Comparison of ENCODE assay signal across 11 cellular contexts in genomic region chr4:40998680-40999358, GRCh38.
DNase-seq lines count a peak whose midpoint lies in the region; ATAC-seq and TF ChIP-seq lines count a peak whose summit lies in the region.
"Had no signal": no experiment of that assay in that cellular context is flagged by ENCODE, and none has a peak within 500 bp of the region (broad histone marks: within the 10 kb centered on the region; RNA-seq: fewer than 3 reads in every experiment).

No MANE protein-coding gene starts in this region.

- no peak overlapping the region for H3K4me3 Mint-ChIP-seq in CD8-positive, alpha-beta T cell
- H3K4me3 Mint-ChIP-seq: activated naive CD4-positive, alpha-beta T cell treated with anti-CD3 and anti-CD28 coated beads for 36 hours had no signal

- no peak for TF ChIP-seq POLR2A in esophagus squamous epithelium (IDR thresholded peaks at IDR 0.05)

- H3K27me3 ChIP-seq in GM23248 (replicated peaks; ENCODE audit: insufficient read depth) (no peaks in the 10 kb centered on the region), esophagus squamous epithelium (no peaks in the 10 kb centered on the region), osteoblast (ENCODE audit: insufficient read depth, low read length) (no peaks in the 10 kb centered on the region)
- H3K27me3 ChIP-seq in CD8-positive, alpha-beta T cell (ENCODE audit: insufficient read depth, low read length), result peaks cover 6% of the 10 kb centered on the region

- CTCF ChIA-PET in OCI-LY7 (lab: Charles Lee; ENCODE audit: unreplicated experiment), result no interaction called here
- CTCF ChIA-PET in CD8-positive, alpha-beta T cell (lab: Charles Lee), result no interaction called here

- H3K4me2 ChIP-seq in GM23248 (ENCODE audit: unreplicated experiment) (no peak overlapping the region), OCI-LY7 (ENCODE audit: low read length) (peak overlapping the region; percentile 43), osteoblast (ENCODE audit: insufficient read depth, low read length) (peak overlapping the region; percentile 79)

- no peak for ATAC-seq in CD8-positive, alpha-beta T cell

- intact Hi-C loops in OCI-LY7 (cut with micrococcal nuclease; ENCODE audit: unreplicated experiment), result loop anchor here (10.0 kb wide), 3 partner anchors 424 to 1834 kb away; no protein-coding TSS in a partner anchor
- intact Hi-C loops in esophagus squamous epithelium (cut with DNase I), result no loop called here
- intact Hi-C loops in CD8-positive, alpha-beta T cell (cut with DNase I, micrococcal nuclease), result no loop called here

- H3K9me3 ChIP-seq in GM23248 (ENCODE audit: low read depth) (no peaks in the 10 kb centered on the region), OCI-LY7 (ENCODE audit: low read length) (peaks cover 22% of the 10 kb centered on the region; the same call in 1 of the 2 replicates), esophagus squamous epithelium (no peaks in the 10 kb centered on the region), osteoblast (ENCODE audit: low read depth, low read length) (no peaks in the 10 kb centered on the region)
- no peaks in the 10 kb centered on the region for H3K9me3 ChIP-seq in CD8-positive, alpha-beta T cell (ENCODE audit: low read length)

- H3K4me3 ChIP-seq in GM23248 (no peak overlapping the region), OCI-LY7 (ENCODE audit: low read depth, low read length, poor library complexity, severe bottlenecking) (peak overlapping the region; percentile 2), esophagus squamous epithelium (peak overlapping the region in 1 of 4 donors; percentile 9), osteoblast (ENCODE audit: insufficient read depth, low read length) (peak overlapping the region; percentile 37)
- no peak overlapping the region for H3K4me3 ChIP-seq in CD8-positive, alpha-beta T cell (ENCODE audit: low read depth, low read length)

- no peaks in the 10 kb centered on the region for H3K36me3 Mint-ChIP-seq in CD8-positive, alpha-beta T cell

- H3K27ac ChIP-seq in GM23248 (no peak overlapping the region), OCI-LY7 (ENCODE audit: low read depth, low read length, poor library complexity, severe bottlenecking) (no peak overlapping the region), esophagus squamous epithelium (peak overlapping the region in 3 of 4 donors; percentile 17 to 45 (median 27)), osteoblast (ENCODE audit: low read depth, low read length) (peak overlapping the region; percentile 69)
- no peak overlapping the region for H3K27ac ChIP-seq in CD8-positive, alpha-beta T cell (ENCODE audit: low read depth, low read length)

- in situ Hi-C loops in GM23248 (cut with MboI), result no loop called here

- DNase-seq in GM23248, result peak; percentile 33
- DNase-seq in OCI-LY7 (ENCODE audit: low spot score), result peak; percentile 33
- no peak for DNase-seq in esophagus squamous epithelium (lab: John Stamatoyannopoulos, UW)
- no peak for DNase-seq in osteoblast (ENCODE audit: insufficient read length, low spot score, missing footprints)
- no peak for DNase-seq in stimulated activated CD4-positive, alpha-beta T cell treated with anti-CD3 and anti-CD28 coated beads, Interleukin-4, amount 100 ng/mL, for 24 hours
- DNase-seq in NCI-H446 (lab: John Stamatoyannopoulos, UW), result no peak
- DNase-seq in activated effector memory CD4-positive, alpha-beta T cell treated with Interleukin-2 at 50 U/mL for 16 hours, result no peak
- DNase-seq in CD8-positive, alpha-beta T cell, result no peak
- DNase-seq: activated naive CD4-positive, alpha-beta T cell treated with anti-CD3 and anti-CD28 coated beads for 36 hours; NCI-H1694; stimulated activated naive CD4-positive, alpha-beta T cell had no signal

- no peaks in the 10 kb centered on the region for H3K9me3 Mint-ChIP-seq in CD8-positive, alpha-beta T cell
- H3K9me3 Mint-ChIP-seq: activated naive CD4-positive, alpha-beta T cell treated with anti-CD3 and anti-CD28 coated beads for 36 hours had no signal

- no peaks in the 10 kb centered on the region for H4K20me1 ChIP-seq in GM23248 (ENCODE audit: insufficient read depth)
- no peaks in the 10 kb centered on the region for H4K20me1 ChIP-seq in OCI-LY7 (ENCODE audit: insufficient read depth, low read length)
- H4K20me1 ChIP-seq in osteoblast (ENCODE audit: insufficient read depth, low read length), result no peaks in the 10 kb centered on the region

- H3K4me1 ChIP-seq in GM23248 (ENCODE audit: insufficient read depth) (peaks cover 17% of the 10 kb centered on the region), OCI-LY7 (ENCODE audit: insufficient read depth, low read length, poor library complexity, severe bottlenecking) (peaks cover 49% of the 10 kb centered on the region), esophagus squamous epithelium (peaks cover 0 to 18% (median 2%) of the 10 kb centered on the region in 3 donors), osteoblast (ENCODE audit: insufficient read depth, low read length) (peaks cover 27% of the 10 kb centered on the region)
- no peaks in the 10 kb centered on the region for H3K4me1 ChIP-seq in CD8-positive, alpha-beta T cell (ENCODE audit: insufficient read depth, low read length)

- no TSS peak for BruUV-seq in OCI-LY7 (replicated peaks; lab: Mats Ljungman, UMichigan)

- POLR2A ChIA-PET in OCI-LY7 (lab: Charles Lee), result interaction anchor here (0.5 to 10.8 kb wide), 10 partner anchors 10 to 1844 kb away, joined by 3 to 127 read pairs (median 3); no protein-coding TSS in a partner anchor
- POLR2A ChIA-PET in CD8-positive, alpha-beta T cell (lab: Charles Lee), result no interaction called here

- peaks cover 9% of the 10 kb centered on the region for H3K27me3 Mint-ChIP-seq in CD8-positive, alpha-beta T cell (ENCODE audit: low read depth)

- no peaks in the 10 kb centered on the region for H3K4me1 Mint-ChIP-seq in CD8-positive, alpha-beta T cell (ENCODE audit: low read depth)

- WGBS in GM23248 (ENCODE audit: low coverage in 1 of 2, low lambda C conversion rate in 2 of 2, missing lambda C conversion rate in 2 of 2), 2 experiments, result 82 to 85% methylated on average over 10 of the region's 10 CpGs
- 29 to 47% methylated on average over 10 of the region's 10 CpGs for WGBS in esophagus squamous epithelium, 2 donors

- H3K9me2 ChIP-seq in GM23248 (ENCODE audit: insufficient read depth) (no peaks in the 10 kb centered on the region), OCI-LY7 (ENCODE audit: insufficient read depth, low read length) (no peaks in the 10 kb centered on the region)

- H3K36me3 ChIP-seq in GM23248 (ENCODE audit: low read depth), result no peaks in the 10 kb centered on the region
- H3K36me3 ChIP-seq in OCI-LY7 (ENCODE audit: insufficient read depth, low read length), result peaks cover 28% of the 10 kb centered on the region
- no peaks in the 10 kb centered on the region for H3K36me3 ChIP-seq in esophagus squamous epithelium
- no peaks in the 10 kb centered on the region for H3K36me3 ChIP-seq in osteoblast (ENCODE audit: insufficient read depth, low read length)
- H3K36me3 ChIP-seq in CD8-positive, alpha-beta T cell (ENCODE audit: insufficient read depth, low read length), result no peaks in the 10 kb centered on the region

- H3K79me2 ChIP-seq in GM23248 (ENCODE audit: insufficient read depth) (peaks cover 59% of the 10 kb centered on the region), OCI-LY7 (ENCODE audit: insufficient read depth, low read depth, low read length) (peaks cover 7% of the 10 kb centered on the region; the same call in 1 of the 2 replicates), osteoblast (ENCODE audit: insufficient read depth, low read length) (peaks cover 81% of the 10 kb centered on the region)

- H3K9ac ChIP-seq in GM23248, result no peak overlapping the region

- no peak overlapping the region for H3K27ac Mint-ChIP-seq in CD8-positive, alpha-beta T cell
- H3K27ac Mint-ChIP-seq: activated naive CD4-positive, alpha-beta T cell treated with anti-CD3 and anti-CD28 coated beads for 36 hours had no signal

- TF ChIP-seq CTCF in OCI-LY7 (conservative IDR thresholded peaks at IDR 0.05; ENCODE audit: low read length) (no peak), esophagus squamous epithelium (IDR thresholded peaks at IDR 0.05) (no peak), osteoblast (IDR thresholded peaks at IDR 0.05; ENCODE audit: extremely low read depth, low read depth, low read length) (no peak)
- no peak for TF ChIP-seq CTCF in CD8-positive, alpha-beta T cell (IDR thresholded peaks at IDR 0.05)

- H3F3A ChIP-seq in GM23248 (ENCODE audit: insufficient read depth), result peaks cover 15% of the 10 kb centered on the region

- no peak overlapping the region for H2AFZ ChIP-seq in GM23248
- H2AFZ ChIP-seq in OCI-LY7 (ENCODE audit: low read length), result 0 out of 2 replicates have a peak overlapping the region, but pooled peaks have one; percentile 36
- no peak overlapping the region for H2AFZ ChIP-seq in osteoblast (ENCODE audit: low read length)

Comparison
In these comparisons a context has a peak if more than half of its experiments do, and no peak if none do; other contexts are left out.
1. DNase-seq: peak in GM23248 (single experiment) and OCI-LY7 (single experiment); none in esophagus squamous epithelium (single experiment), osteoblast (single experiment), stimulated activated CD4-positive, alpha-beta T cell treated with anti-CD3 and anti-CD28 coated beads, Interleukin-4, amount 100 ng/mL, for 24 hours (single experiment), NCI-H446 (0 of 2), activated effector memory CD4-positive, alpha-beta T cell treated with Interleukin-2 at 50 U/mL for 16 hours (single experiment) and CD8-positive, alpha-beta T cell (0 of 7).
2. H3K27ac ChIP-seq: peak in esophagus squamous epithelium (3 of 4) and osteoblast (single experiment); none in GM23248 (single experiment), OCI-LY7 (single experiment) and CD8-positive, alpha-beta T cell (single experiment).
3. H3K4me3 ChIP-seq: peak in OCI-LY7 (single experiment) and osteoblast (single experiment); none in GM23248 (single experiment) and CD8-positive, alpha-beta T cell (single experiment).